ENCODE assay signal across 16 cellular contexts in genomic region chr6:52513896-52514295, GRCh38.
DNase-seq lines count a peak whose midpoint lies in the region; TF ChIP-seq lines count a peak whose summit lies in the region.
"Had no signal": no experiment of that assay in that cellular context is flagged by ENCODE, and none has a peak within 500 bp of the region (broad histone marks: within the 10 kb centered on the region; RNA-seq: fewer than 3 reads in every experiment).

No MANE protein-coding gene starts in this region.

- H3K36me3 ChIP-seq in tibial artery: peaks cover 12 to 34% (median 24%) of the 10 kb centered on the region in 3 donors

- H3K36me3 Mint-ChIP-seq in IgD-negative memory B cell: peaks cover 4% of the 10 kb centered on the region
- peaks cover 59% of the 10 kb centered on the region for H3K36me3 Mint-ChIP-seq in chondrocyte (ENCODE audit: low read depth)
- H3K36me3 Mint-ChIP-seq in nephron (ENCODE audit: low read depth): peaks cover 72% of the 10 kb centered on the region

- H3K9me3 ChIP-seq in tibial artery: no peaks in the 10 kb centered on the region

- H3K27me3 Mint-ChIP-seq in IgD-negative memory B cell (no peaks in the 10 kb centered on the region), chondrocyte (ENCODE audit: low read depth) (no peaks in the 10 kb centered on the region), nephron (ENCODE audit: low read depth) (peaks cover 3% of the 10 kb centered on the region)
- H3K27me3 Mint-ChIP-seq: memory B cell; stimulated activated naive CD8-positive, alpha-beta T cell treated with anti-CD3 and anti-CD28 coated beads, Interleukin-15, amount 100 ng/mL, for 72 hours had no signal

- DNase-seq in chondrocyte (ENCODE audit: low spot score) (no peak), tibial artery (no peak), anterior cingulate cortex (lab: John Stamatoyannopoulos, UW) (no peak), GM13976 (ENCODE audit: low spot score) (no peak)
- no peak for DNase-seq in activated T-cell treated with anti-CD3 and anti-CD28 coated beads, Interleukin-2, amount 50 U/mL, for 48 hours
- DNase-seq: activated CD8-positive, alpha-beta memory T cell treated with anti-CD3 and anti-CD28 coated beads for 24 hours; amniotic stem cell; C1 segment of cervical spinal cord; DMS 273 treated with DMSO at 0.1 percent for 48 hours; NCI-H2029 treated with DMSO at 0.1 percent for 48 hours; NCI-H510A; stimulated activated naive CD8-positive, alpha-beta T cell treated with anti-CD3 and anti-CD28 coated beads, Interleukin-15, amount 100 ng/mL, for 72 hours had no signal

- no peaks in the 10 kb centered on the region for H3K27me3 ChIP-seq in tibial artery

- peaks cover 7 to 96% (median 58%) of the 10 kb centered on the region in 4 donors for H3K4me1 ChIP-seq in tibial artery

- H3K4me3 ChIP-seq in tibial artery: no peak overlapping the region

- intact Hi-C loops in tibial artery (cut with DNase I; ENCODE audit: low total_unique reads): no loop called here

- TF ChIP-seq CTCF in chondrocyte (IDR thresholded peaks at IDR 0.05): no peak
- no peak for TF ChIP-seq CTCF in nephron (IDR thresholded peaks at IDR 0.05; ENCODE audit: unreplicated experiment in 3 of 3)
- no peak for TF ChIP-seq CTCF in tibial artery (IDR thresholded peaks at IDR 0.05)
- TF ChIP-seq CTCF in GM13976 (IDR thresholded peaks at IDR 0.05; ENCODE audit: borderline replicate concordance, control extremely low read depth, extremely low read depth, insufficient read depth, missing control alignments): no peak

- in situ Hi-C loops in GM13976 (cut with MboI; ENCODE audit: low sequenced_read_pairs, unreplicated experiment): no loop called here

- H3K4me1 Mint-ChIP-seq in IgD-negative memory B cell: peaks cover 0 to 2% (median 0%) of the 10 kb centered on the region in 3 donors
- peaks cover 100% of the 10 kb centered on the region for H3K4me1 Mint-ChIP-seq in chondrocyte (ENCODE audit: low read depth)
- peaks cover 42% of the 10 kb centered on the region for H3K4me1 Mint-ChIP-seq in nephron
- H3K4me1 Mint-ChIP-seq: memory B cell had no signal

- H3K9me3 Mint-ChIP-seq in IgD-negative memory B cell (no peaks in the 10 kb centered on the region), chondrocyte (ENCODE audit: low read depth) (no peaks in the 10 kb centered on the region), nephron (no peaks in the 10 kb centered on the region)
- H3K9me3 Mint-ChIP-seq: memory B cell; neural crest cell; stimulated activated naive CD8-positive, alpha-beta T cell treated with anti-CD3 and anti-CD28 coated beads, Interleukin-15, amount 100 ng/mL, for 72 hours had no signal

- peak overlapping the region; percentile 82 to 83 for H3K27ac ChIP-seq in tibial artery

- no peak overlapping the region for H3K4me3 Mint-ChIP-seq in IgD-negative memory B cell
- no peak overlapping the region for H3K4me3 Mint-ChIP-seq in chondrocyte (ENCODE audit: unreplicated experiment)
- no peak overlapping the region for H3K4me3 Mint-ChIP-seq in nephron
- H3K4me3 Mint-ChIP-seq: memory B cell; neural crest cell; stimulated activated naive CD8-positive, alpha-beta T cell treated with anti-CD3 and anti-CD28 coated beads, Interleukin-15, amount 100 ng/mL, for 72 hours had no signal

- H3K27ac Mint-ChIP-seq in IgD-negative memory B cell (peak overlapping the region in 2 of 3 donors; percentile 35 to 39), chondrocyte (ENCODE audit: unreplicated experiment) (peak overlapping the region; percentile 96), nephron (peak overlapping the region in 2 of 3 experiments; percentile 68 to 98)
- H3K27ac Mint-ChIP-seq: memory B cell had no signal

Comparison
In these comparisons a context has a peak if more than half of its experiments do, and no peak if none do; other contexts are left out.
1. H3K27ac Mint-ChIP-seq: peak in every context shown above with its lines; median percentile 96 in chondrocyte; 83 in nephron; 37 in IgD-negative memory B cell.